Comparison of ENCODE assay signal across 9 cellular contexts in the genomic region with DNA sequence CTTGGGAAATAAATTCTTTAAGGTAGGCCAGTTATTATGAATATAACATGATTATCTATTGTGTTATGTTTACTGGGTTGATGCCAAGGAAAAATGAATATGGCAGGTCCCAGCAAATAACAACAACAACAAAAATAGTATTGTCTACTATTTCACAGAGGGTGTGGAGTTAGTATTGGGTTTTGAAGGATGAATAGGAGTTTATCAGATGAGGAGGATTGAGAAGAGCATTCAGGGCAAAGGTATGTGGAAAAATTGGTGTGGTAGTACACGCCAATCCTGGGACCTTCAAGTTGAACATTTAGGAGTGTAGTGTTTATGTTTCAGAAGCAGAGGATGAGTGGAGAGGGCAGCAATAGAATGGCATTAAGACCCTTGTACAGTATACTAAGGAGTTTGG.
"Had no signal": no experiment of that assay in that cellular context is flagged by ENCODE, and none has a peak within 500 bp of the region (broad histone marks: within the 10 kb centered on the region; RNA-seq: fewer than 3 reads in every experiment).

No MANE protein-coding gene starts in this region.

- H3K4me3 Mint-ChIP-seq: GM23338, H9, HFFc6 had no signal

- H3K4me3 ChIP-seq: GM23248, GM23338, HAP-1 had no signal

- H3K4me2 ChIP-seq: GM23338 had no signal

- H3K36me3 ChIP-seq: HAP-1 had no signal

- H3K9me3 Mint-ChIP-seq: GM23338, H9 had no signal

- H3K27ac Mint-ChIP-seq: GM23338, H9, HFFc6 had no signal

- H2AFZ ChIP-seq: GM23248, GM23338 had no signal

- DNase-seq: GM23248, GOT3, H7, H9, HCEC 1CT, HFFc6 had no signal

- ATAC-seq: GM23338, HCT116 had no signal

- H3K9me3 ChIP-seq: HAP-1 had no signal

- H3K27ac ChIP-seq: GM23248 had no signal

- H3K9ac ChIP-seq: GM23248 had no signal
